10 cellular contexts compared by ENCODE assay signal in genomic region chr4:109332926-109333464, GRCh38. TPM values are rescaled to one million over a fixed set of nuclear protein-coding genes. Genes with fewer than 3 reads are reported as not detected.
DNase-seq lines count a peak whose midpoint lies in the region; ATAC-seq and TF ChIP-seq lines count a peak whose summit lies in the region.
"Had no signal": no experiment of that assay in that cellular context is flagged by ENCODE, and none has a peak within 500 bp of the region (broad histone marks: within the 10 kb centered on the region; RNA-seq: fewer than 3 reads in every experiment).

No MANE protein-coding gene starts in this region.

- intact Hi-C loops in natural killer cell (cut with micrococcal nuclease) (no loop called here), posterior cingulate gyrus (cut with DNase I) (no loop called here)

- no peaks in the 10 kb centered on the region for H3K27me3 ChIP-seq in GM23338 (ENCODE audit: insufficient read depth)

- no peaks in the 10 kb centered on the region for H3K79me2 ChIP-seq in GM23338 (replicated peaks; ENCODE audit: insufficient read depth)

- peak; percentile 96 to 98 for TF ChIP-seq CTCF in GM23338 (conservative IDR thresholded peaks at IDR 0.05; ENCODE audit: low read depth in 2 of 2)
- TF ChIP-seq CTCF in natural killer cell (IDR thresholded peaks at IDR 0.05): no peak

- H3K27me3 Mint-ChIP-seq in GM23338 (ENCODE audit: insufficient read depth, low read depth, poor library complexity) (no peaks in the 10 kb centered on the region), natural killer cell (ENCODE audit: low read depth in 2 of 2) (peaks cover 16 to 42% of the 10 kb centered on the region in 2 donors)

- no peaks in the 10 kb centered on the region; the same call in 2 of the 3 replicates for H3K9me3 Mint-ChIP-seq in GM23338
- H3K9me3 Mint-ChIP-seq in natural killer cell: no peaks in the 10 kb centered on the region
- H3K9me3 Mint-ChIP-seq: naive B cell had no signal

- H3K27ac Mint-ChIP-seq in GM23338 (no peak overlapping the region), natural killer cell (no peak overlapping the region)
- H3K27ac Mint-ChIP-seq: naive B cell had no signal

- no peaks in the 10 kb centered on the region for H3F3A ChIP-seq in GM23338 (replicated peaks; ENCODE audit: low read depth)

- ATAC-seq in GM23338 (peak; percentile 99), natural killer cell (peak in 2 of 3 donors; percentile 27 to 32), GM18867 (IDR thresholded peaks at IDR 0.05; ENCODE audit: unreplicated experiment) (no peak)

- no peaks in the 10 kb centered on the region for H4K20me1 ChIP-seq in GM23338 (replicated peaks; ENCODE audit: insufficient read depth)

- no peak overlapping the region for H3K4me3 Mint-ChIP-seq in GM23338
- no peak overlapping the region for H3K4me3 Mint-ChIP-seq in natural killer cell
- H3K4me3 Mint-ChIP-seq: naive B cell had no signal

- no peaks in the 10 kb centered on the region for H3K9me2 ChIP-seq in GM23338 (ENCODE audit: insufficient read depth)

- no peak overlapping the region for H3K4me2 ChIP-seq in GM23338

- no peak overlapping the region for H3K4me3 ChIP-seq in GM23338

- peak overlapping the region; percentile 12; the same call in 1 of the 2 replicates for H2AFZ ChIP-seq in GM23338

- DNase-seq in EL (peak; percentile 12), GM23338 (ENCODE audit: low spot score) (peak; percentile 83), natural killer cell (no peak), posterior cingulate gyrus (no peak), OCI-M2 (lab: John Stamatoyannopoulos, UW; ENCODE audit: unreplicated experiment) (no peak)
- peak; percentile 16 for DNase-seq in activated naive CD4-positive, alpha-beta T cell treated with anti-CD3 and anti-CD28 coated beads, Interleukin-2, amount 50 U/mL, for 16 hours
- DNase-seq: activated CD4-positive, CD25-positive, alpha-beta regulatory T cell treated with anti-CD3 and anti-CD28 coated beads, Interleukin-2, amount 50 U/mL, for 72 hours; naive B cell; NCI-H446 had no signal

- H3K4me1 ChIP-seq in GM23338 (ENCODE audit: insufficient read depth): no peaks in the 10 kb centered on the region

- H3K27ac ChIP-seq in GM23338 (ENCODE audit: low read depth): no peak overlapping the region

- H3K36me3 ChIP-seq in GM23338 (ENCODE audit: insufficient read depth): no peaks in the 10 kb centered on the region

- H3K4me1 Mint-ChIP-seq in GM23338 (no peaks in the 10 kb centered on the region), natural killer cell (no peaks in the 10 kb centered on the region)
- H3K4me1 Mint-ChIP-seq: naive B cell had no signal

- H3K36me3 Mint-ChIP-seq in GM23338 (ENCODE audit: low read depth) (no peaks in the 10 kb centered on the region), natural killer cell (no peaks in the 10 kb centered on the region)
- H3K36me3 Mint-ChIP-seq: naive B cell had no signal

TF ChIP-seq in GM23338, 12 proteins besides CTCF, POLR2A, EP300 and RAD21 (continues in another document):
- TF ChIP-seq ZNF462 (CRISPR knock-in tag; IDR thresholded peaks at IDR 0.05) (no peak), ZNF331 (CRISPR knock-in tag; IDR thresholded peaks at IDR 0.05; ENCODE audit: low read depth) (no peak), EZH2phosphoT487 (IDR thresholded peaks at IDR 0.05; ENCODE audit: unreplicated experiment) (no peak), ETS1 (IDR thresholded peaks at IDR 0.05) (no peak), REST (IDR thresholded peaks at IDR 0.05; ENCODE audit: unreplicated experiment) (no peak), EZH2 (IDR thresholded peaks at IDR 0.05; ENCODE audit: low read depth, unreplicated experiment) (no peak)

RNA-seq across cellular contexts. Expression of gene COL25A1, which starts 30.5 kb away (rescaled TPM):
- 3.8 and 5.6 TPM in 2 replicates for total RNA-seq in GM23338 (2014; rRNA removed; shearing (Covaris generic))
- polyA plus RNA-seq in GM23338 (2016; fragmentation: Nextera tagmentation; extraction: Ambion mirVana): 2.9 and 3.9 TPM in 2 replicates
- under 1 TPM in 1 of 3 donors, not detected in 2; 0.08 TPM for total RNA-seq in natural killer cell

Comparison
In these comparisons a context has a peak if more than half of its experiments do, and no peak if none do; other contexts are left out.
1. DNase-seq: peak in EL (single experiment), GM23338 (single experiment) and activated naive CD4-positive, alpha-beta T cell treated with anti-CD3 and anti-CD28 coated beads, Interleukin-2, amount 50 U/mL, for 16 hours (single experiment); none in natural killer cell (single experiment), posterior cingulate gyrus (0 of 10) and OCI-M2 (single experiment).